ENCODE assay signal across 7 cellular contexts in the genomic region with DNA sequence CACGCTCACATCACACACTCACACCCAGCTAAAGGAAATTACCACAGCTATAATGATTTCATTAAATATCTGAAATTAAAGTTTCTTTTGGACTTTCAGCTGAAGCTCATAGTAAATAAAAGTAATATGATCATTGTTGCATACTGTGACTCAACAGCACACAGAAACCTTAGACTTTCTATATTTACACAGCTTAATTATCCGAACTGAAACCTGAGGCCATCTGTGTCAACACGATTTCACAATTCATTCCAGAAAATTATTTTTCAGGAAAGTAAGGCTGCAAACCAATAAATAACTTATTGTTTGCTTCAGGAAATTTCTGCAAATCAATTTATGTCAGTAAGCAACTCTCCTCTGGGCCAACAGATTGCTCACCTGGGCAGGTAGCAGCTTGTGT.
DNase-seq lines count a peak whose midpoint lies in the region; ATAC-seq, FAIRE-seq and TF ChIP-seq lines count a peak whose summit lies in the region.
"Not testable (repeated sequence)": the region's sequence is repeated elsewhere in the genome, so short reads cannot be mapped to it uniquely, and the experiment has no call there.

No MANE protein-coding gene starts in this region.

- not testable (repeated sequence) for H3K4me3 ChIP-seq in PC-3 (ENCODE audit: low read length); bronchial epithelial cell (ENCODE audit: low read depth, low read length)

- H2AFZ ChIP-seq in PC-3 (ENCODE audit: low read length): not testable (repeated sequence)

- not testable (repeated sequence) for BruUV-seq in PC-3 (replicated peaks; lab: Mats Ljungman, UMichigan)

- not testable (repeated sequence) for H3K9me2 ChIP-seq in PC-3 (replicated peaks; ENCODE audit: low read length)

- CTCF ChIA-PET in PC-3 (lab: Charles Lee): not testable (repeated sequence)

- ATAC-seq in PC-3, foreskin keratinocyte: not testable (repeated sequence)

- H3K36me3 ChIP-seq in PC-3 (ENCODE audit: low read depth, low read length); bronchial epithelial cell (ENCODE audit: control insufficient read depth, insufficient read depth, low read length): not testable (repeated sequence)

- H3K27ac ChIP-seq in PC-3 (ENCODE audit: low read length): 0 out of 2 replicates have a peak overlapping the region, but pooled peaks have one; percentile 58
- H3K27ac ChIP-seq in foreskin keratinocyte: not testable (repeated sequence)

- H3K4me1 ChIP-seq in PC-3 (ENCODE audit: insufficient read depth, low read length): peaks cover 12% of the 10 kb centered on the region
- not testable (repeated sequence) for H3K4me1 ChIP-seq in foreskin keratinocyte

- H3K27me3 ChIP-seq in PC-3 (ENCODE audit: low read length); bronchial epithelial cell (ENCODE audit: control insufficient read depth, insufficient read depth, low read length); foreskin keratinocyte: not testable (repeated sequence)

- H3F3A ChIP-seq in PC-3 (ENCODE audit: low read length, unreplicated experiment): not testable (repeated sequence)

- H3K9ac ChIP-seq in PC-3 (ENCODE audit: low read length): not testable (repeated sequence)

- not testable (repeated sequence) for H4K20me1 ChIP-seq in PC-3 (ENCODE audit: low read length)

- DNase-seq in DMS 273 (lab: John Stamatoyannopoulos, UW; ENCODE audit: unreplicated experiment) (peak; percentile 17), M059J (ENCODE audit: low read depth) (peak; percentile 12), NCI-H2029 treated with DMSO at 0.1 percent for 48 hours (lab: John Stamatoyannopoulos, UW) (peak; percentile 0), NCI-H446 treated with DMSO at 0.1 percent for 48 hours (lab: John Stamatoyannopoulos, UW) (peak; percentile 42), PC-3 (peak; percentile 70), bronchial epithelial cell (ENCODE audit: low read depth) (peak; percentile 73), foreskin keratinocyte (peak; percentile 0 to 2)

- H3K9me3 ChIP-seq in PC-3 (ENCODE audit: low read length): not testable (repeated sequence)

- TF ChIP-seq CTCF in PC-3 (conservative IDR thresholded peaks at IDR 0.05; ENCODE audit: low read depth, low read length); bronchial epithelial cell (IDR thresholded peaks at IDR 0.05; ENCODE audit: insufficient read depth, low read length, severe bottlenecking); foreskin keratinocyte (conservative IDR thresholded peaks at IDR 0.05): not testable (repeated sequence)

- FAIRE-seq in bronchial epithelial cell (lab: Jason Lieb, UNC): not testable (repeated sequence)

- intact Hi-C loops in PC-3 (cut with micrococcal nuclease): loop anchor here (5.0 kb wide), 1 partner anchor 368 kb away; no protein-coding TSS in a partner anchor

- H3K79me2 ChIP-seq in PC-3 (ENCODE audit: low read length): not testable (repeated sequence)

- not testable (repeated sequence) for H3K4me2 ChIP-seq in PC-3 (ENCODE audit: low read length)

- POLR2A ChIA-PET in PC-3 (lab: Charles Lee; ENCODE audit: unreplicated experiment): not testable (repeated sequence)

Comparison
In these comparisons a context has a peak if more than half of its experiments do, and no peak if none do; other contexts are left out.
1. DNase-seq: peak in every context shown above with its lines; median percentile 73 in bronchial epithelial cell; 70 in PC-3; 42 in NCI-H446 treated with DMSO at 0.1 percent for 48 hours; 17 in DMS 273; 12 in M059J; 1 in foreskin keratinocyte; 0 in NCI-H2029 treated with DMSO at 0.1 percent for 48 hours.